ENCODE assay signal across 10 cellular contexts in genomic region chr2:171225302-171225980, GRCh38.
DNase-seq lines count a peak whose midpoint lies in the region; ATAC-seq, FAIRE-seq and TF ChIP-seq lines count a peak whose summit lies in the region.
"Had no signal": no experiment of that assay in that cellular context is flagged by ENCODE, and none has a peak within 500 bp of the region (broad histone marks: within the 10 kb centered on the region; RNA-seq: fewer than 3 reads in every experiment).

No MANE protein-coding gene starts in this region.

- H3K9me3 Mint-ChIP-seq in natural killer cell: no peaks in the 10 kb centered on the region

- FAIRE-seq in GM12892 (lab: Jason Lieb, UNC): peak; percentile 54

- peaks cover 5% of the 10 kb centered on the region; the same call in 1 of the 2 replicates for H3K9me3 ChIP-seq in SJCRH30 (replicated peaks)
- H3K9me3 ChIP-seq: mucosa of descending colon had no signal

- H3K4me1 ChIP-seq in SJCRH30: peaks cover 11% of the 10 kb centered on the region

- no peaks in the 10 kb centered on the region for H3K36me3 ChIP-seq in SJCRH30

- no peak for ATAC-seq in HG03469 (IDR thresholded peaks at IDR 0.05; ENCODE audit: unreplicated experiment)
- no peak for ATAC-seq in natural killer cell
- no peak for ATAC-seq in HG03457 (IDR thresholded peaks at IDR 0.05; ENCODE audit: unreplicated experiment)
- ATAC-seq in HG03139 (IDR thresholded peaks at IDR 0.05; ENCODE audit: unreplicated experiment): no peak
- ATAC-seq: mucosa of descending colon had no signal

- H3K4me3 ChIP-seq in SJCRH30 (no peak overlapping the region), fibroblast of the aortic adventitia (ENCODE audit: low read depth, low read length) (no peak overlapping the region)
- H3K4me3 ChIP-seq: mucosa of descending colon had no signal

- peaks cover 2 to 17% of the 10 kb centered on the region in 2 donors for H3K27me3 Mint-ChIP-seq in natural killer cell (ENCODE audit: low read depth in 2 of 2)

- no peaks in the 10 kb centered on the region for H3K36me3 Mint-ChIP-seq in natural killer cell

- TF ChIP-seq CTCF in fibroblast of the aortic adventitia (IDR thresholded peaks at IDR 0.05; ENCODE audit: insufficient read depth, low read length): peak; percentile 71
- no peak for TF ChIP-seq CTCF in natural killer cell (IDR thresholded peaks at IDR 0.05)

- no peak overlapping the region for H3K27ac Mint-ChIP-seq in natural killer cell

- H3K27ac ChIP-seq in SJCRH30: no peak overlapping the region

- H3K4me3 Mint-ChIP-seq in natural killer cell: no peak overlapping the region

- intact Hi-C loops in natural killer cell (cut with micrococcal nuclease): no loop called here

- TF ChIP-seq POLR2A in GM12892 (IDR thresholded peaks at IDR 0.05; ENCODE audit: low read depth, low read length): no peak

- DNase-seq in A172 (ENCODE audit: low spot score): peak; percentile 94
- DNase-seq in GM12892 (ENCODE audit: insufficient read length): no peak
- DNase-seq in SJCRH30: peak; percentile 40 to 67
- peak; percentile 92 for DNase-seq in fibroblast of the aortic adventitia (ENCODE audit: low read depth)
- no peak for DNase-seq in natural killer cell
- DNase-seq: mucosa of descending colon; stimulated activated CD4-positive, alpha-beta T cell treated with anti-CD3 and anti-CD28 coated beads, Interleukin-4, amount 100 ng/mL, for 24 hours had no signal

- H3K27me3 ChIP-seq in SJCRH30: no peaks in the 10 kb centered on the region

- no peaks in the 10 kb centered on the region for H3K4me1 Mint-ChIP-seq in natural killer cell

Comparison
In these comparisons a context has a peak if more than half of its experiments do, and no peak if none do; other contexts are left out.
1. DNase-seq: peak in A172 (single experiment), SJCRH30 (2 of 2) and fibroblast of the aortic adventitia (single experiment); none in GM12892 (single experiment) and natural killer cell (single experiment).